Comparison of ENCODE assay signal across 9 cellular contexts in the genomic region with DNA sequence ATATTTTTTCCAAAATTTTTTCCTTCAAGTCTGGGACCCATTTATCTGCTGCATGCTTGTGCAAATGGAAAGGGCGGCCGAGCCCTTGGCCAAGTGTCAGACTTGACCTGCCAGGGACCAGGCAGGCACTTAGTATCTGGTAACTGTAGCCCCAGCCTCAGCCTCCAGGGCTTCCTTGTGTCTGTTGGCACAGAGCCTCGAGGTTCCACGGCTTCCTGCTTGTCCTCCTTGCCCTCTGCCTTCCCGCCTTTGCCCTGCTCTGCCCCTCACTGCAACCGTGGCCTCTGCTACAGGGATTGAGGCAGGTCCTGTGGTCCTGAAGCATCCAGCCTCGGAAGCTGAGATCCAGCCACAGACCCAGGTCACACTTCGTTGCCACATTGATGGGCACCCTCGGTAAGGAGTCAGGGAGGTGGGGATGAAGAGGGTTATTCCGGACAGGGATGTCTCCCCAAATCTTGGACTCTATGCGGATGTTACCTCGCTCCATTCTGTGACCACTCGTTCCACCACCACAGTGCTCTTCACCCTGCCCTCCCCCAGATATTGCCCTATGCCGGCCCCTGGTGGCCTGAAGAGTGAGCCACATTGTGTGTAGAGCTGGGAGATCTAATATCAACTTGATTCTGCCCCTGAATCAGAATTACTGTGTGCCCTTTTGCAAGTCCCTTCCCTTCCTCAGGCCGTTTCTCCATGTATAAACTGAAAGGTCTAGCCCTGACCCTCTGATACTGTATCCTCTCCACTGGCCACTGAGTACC. TPM values are rescaled to one million over a fixed set of nuclear protein-coding genes. Genes with fewer than 3 reads are reported as not detected.
DNase-seq lines count a peak whose midpoint lies in the region; ATAC-seq and TF ChIP-seq lines count a peak whose summit lies in the region.
"Had no signal": no experiment of that assay in that cellular context is flagged by ENCODE, and none has a peak within 500 bp of the region (broad histone marks: within the 10 kb centered on the region; RNA-seq: fewer than 3 reads in every experiment).

No MANE protein-coding gene starts in this region.

- no peaks in the 10 kb centered on the region for H3K36me3 Mint-ChIP-seq in activated naive CD8-positive, alpha-beta T cell treated with anti-CD3 and anti-CD28 coated beads for 36 hours
- H3K36me3 Mint-ChIP-seq in activated naive CD8-positive, alpha-beta T cell treated with anti-CD3 and anti-CD28 coated beads, Interleukin-2, amount 50 U/mL, for 24 hours (ENCODE audit: low read depth), result no peaks in the 10 kb centered on the region
- H3K36me3 Mint-ChIP-seq: activated naive CD4-positive, alpha-beta T cell treated with anti-CD3 and anti-CD28 coated beads, Interleukin-2, amount 50 U/mL, for 24 hours had no signal

- peaks cover 5% of the 10 kb centered on the region for H3K79me2 ChIP-seq in parathyroid adenoma

- no peak for ATAC-seq in activated naive CD8-positive, alpha-beta T cell treated with anti-CD3 and anti-CD28 coated beads, Interleukin-2, amount 50 U/mL, for 24 hours
- ATAC-seq in Panc1 (peak; percentile 91), GM21786 (IDR thresholded peaks at IDR 0.05; ENCODE audit: unreplicated experiment) (no peak)

- H3K9me3 ChIP-seq in Panc1 (ENCODE audit: control insufficient read depth, insufficient read depth, low read depth, low read length) (no peaks in the 10 kb centered on the region), parathyroid adenoma (ENCODE audit: control insufficient read depth, low read length) (no peaks in the 10 kb centered on the region)

- TF ChIP-seq POLR2A in erythroblast (IDR thresholded peaks at IDR 0.05; ENCODE audit: low read length), result no peak

- H3K4me1 ChIP-seq in Panc1 (ENCODE audit: control insufficient read depth, insufficient read depth, low read length) (peaks cover 33% of the 10 kb centered on the region), parathyroid adenoma (peaks cover 3% of the 10 kb centered on the region)

- no peak overlapping the region for H3K4me3 ChIP-seq in Panc1 (ENCODE audit: low read depth in 2 of 2, low read length in 2 of 2)
- H3K4me3 ChIP-seq in parathyroid adenoma (ENCODE audit: low read depth, low read length), result no peak overlapping the region

- peak; percentile 16 for DNase-seq in activated naive CD8-positive, alpha-beta T cell treated with anti-CD3 and anti-CD28 coated beads for 36 hours
- DNase-seq in activated naive CD8-positive, alpha-beta T cell treated with anti-CD3 and anti-CD28 coated beads, Interleukin-2, amount 50 U/mL, for 24 hours, result no peak
- no peak for DNase-seq in Panc1 (ENCODE audit: low read depth, low spot score)
- DNase-seq in erythroblast (lab: John Stamatoyannopoulos, UW), result peak; percentile 31 to 47
- no peak for DNase-seq in caudate nucleus (lab: John Stamatoyannopoulos, UW)
- DNase-seq in SW 1271 (lab: John Stamatoyannopoulos, UW), result no peak

- intact Hi-C loops in Panc1 (cut with micrococcal nuclease; ENCODE audit: unreplicated experiment), result loop anchor here (5.0 kb wide), 2 partner anchors 37 to 57 kb away; no protein-coding TSS in a partner anchor

- no peak overlapping the region for H3K27ac Mint-ChIP-seq in activated naive CD8-positive, alpha-beta T cell treated with anti-CD3 and anti-CD28 coated beads for 36 hours
- H3K27ac Mint-ChIP-seq in activated naive CD8-positive, alpha-beta T cell treated with anti-CD3 and anti-CD28 coated beads, Interleukin-2, amount 50 U/mL, for 24 hours, result no peak overlapping the region
- H3K27ac Mint-ChIP-seq: activated naive CD4-positive, alpha-beta T cell treated with anti-CD3 and anti-CD28 coated beads, Interleukin-2, amount 50 U/mL, for 24 hours had no signal

- CTCF ChIA-PET in Panc1 (lab: Charles Lee), result interaction anchor here (0.6 to 1.4 kb wide), 6 partner anchors 34 to 776 kb away, joined by 3 to 6 read pairs (median 4); no protein-coding TSS in a partner anchor

- H3K9ac ChIP-seq in parathyroid adenoma, result no peak overlapping the region

- in situ Hi-C loops in Panc1 (cut with HindIII; ENCODE audit: low pct_unique_long_range_greater_than_20kb, low sequenced_read_pairs), result no loop called here

- H3K4me1 Mint-ChIP-seq in activated naive CD8-positive, alpha-beta T cell treated with anti-CD3 and anti-CD28 coated beads for 36 hours, result no peaks in the 10 kb centered on the region
- no peaks in the 10 kb centered on the region for H3K4me1 Mint-ChIP-seq in activated naive CD8-positive, alpha-beta T cell treated with anti-CD3 and anti-CD28 coated beads, Interleukin-2, amount 50 U/mL, for 24 hours
- H3K4me1 Mint-ChIP-seq: activated naive CD4-positive, alpha-beta T cell treated with anti-CD3 and anti-CD28 coated beads, Interleukin-2, amount 50 U/mL, for 24 hours had no signal

- TF ChIP-seq CTCF in Panc1 (IDR thresholded peaks at IDR 0.05) (no peak; the same call in 1 of the 2 replicates), parathyroid adenoma (IDR thresholded peaks at IDR 0.05) (peak; percentile 73)

- H3K27ac ChIP-seq in Panc1 (ENCODE audit: low read length), result peak overlapping the region; percentile 44
- H3K27ac ChIP-seq in parathyroid adenoma, result no peak overlapping the region
- H3K27ac ChIP-seq in caudate nucleus (ENCODE audit: low read depth, low read length), result no peak overlapping the region

- no peak overlapping the region for H3K4me3 Mint-ChIP-seq in activated naive CD8-positive, alpha-beta T cell treated with anti-CD3 and anti-CD28 coated beads for 36 hours
- no peak overlapping the region for H3K4me3 Mint-ChIP-seq in activated naive CD8-positive, alpha-beta T cell treated with anti-CD3 and anti-CD28 coated beads, Interleukin-2, amount 50 U/mL, for 24 hours
- H3K4me3 Mint-ChIP-seq: activated naive CD4-positive, alpha-beta T cell treated with anti-CD3 and anti-CD28 coated beads, Interleukin-2, amount 50 U/mL, for 24 hours had no signal

- no peaks in the 10 kb centered on the region for H3K27me3 Mint-ChIP-seq in activated naive CD8-positive, alpha-beta T cell treated with anti-CD3 and anti-CD28 coated beads for 36 hours
- no peaks in the 10 kb centered on the region for H3K27me3 Mint-ChIP-seq in activated naive CD8-positive, alpha-beta T cell treated with anti-CD3 and anti-CD28 coated beads, Interleukin-2, amount 50 U/mL, for 24 hours
- H3K27me3 Mint-ChIP-seq: activated naive CD4-positive, alpha-beta T cell treated with anti-CD3 and anti-CD28 coated beads, Interleukin-2, amount 50 U/mL, for 24 hours had no signal

- H3K4me2 ChIP-seq in parathyroid adenoma (ENCODE audit: low read length), result no peak overlapping the region

- H2AFZ ChIP-seq in parathyroid adenoma, result no peak overlapping the region

- H3K36me3 ChIP-seq in Panc1 (ENCODE audit: control insufficient read depth, insufficient read depth, low read length) (no peaks in the 10 kb centered on the region), parathyroid adenoma (ENCODE audit: control insufficient read depth, insufficient read depth, low read length) (no peaks in the 10 kb centered on the region)

- no peaks in the 10 kb centered on the region for H3K9me3 Mint-ChIP-seq in activated naive CD8-positive, alpha-beta T cell treated with anti-CD3 and anti-CD28 coated beads for 36 hours
- H3K9me3 Mint-ChIP-seq in activated naive CD8-positive, alpha-beta T cell treated with anti-CD3 and anti-CD28 coated beads, Interleukin-2, amount 50 U/mL, for 24 hours, result no peaks in the 10 kb centered on the region
- H3K9me3 Mint-ChIP-seq: activated naive CD4-positive, alpha-beta T cell treated with anti-CD3 and anti-CD28 coated beads, Interleukin-2, amount 50 U/mL, for 24 hours had no signal

- no peaks in the 10 kb centered on the region for H3K27me3 ChIP-seq in Panc1 (ENCODE audit: control insufficient read depth, insufficient read depth, low read length)
- no peaks in the 10 kb centered on the region for H3K27me3 ChIP-seq in parathyroid adenoma (ENCODE audit: control insufficient read depth, insufficient read depth, low read length)

- POLR2A ChIA-PET in Panc1 (lab: Charles Lee), result interaction anchor here (0.5 kb wide), 2 partner anchors 29 to 132 kb away, joined by 3 to 4 read pairs; no protein-coding TSS in a partner anchor

- BruUV-seq in Panc1 (replicated peaks; lab: Mats Ljungman, UMichigan), result no TSS peak

RNA-seq across cellular contexts. Expression of a gene that starts 41.5 kb away (rescaled TPM):
- total RNA-seq in activated naive CD8-positive, alpha-beta T cell treated with anti-CD3 and anti-CD28 coated beads for 36 hours, result 10 to 100 TPM; 49.1 to 49.9 TPM
- 48.9 TPM for total RNA-seq in Panc1 (2021; ENCODE audit: unreplicated experiment)
- 60.8 TPM for polyA plus RNA-seq in Panc1 (2012; ENCODE audit: insufficient read length)

RNA-seq across cellular contexts. Expression of a gene that starts 52.4 kb away (rescaled TPM):
- 10 to 100 TPM; 31.3 to 31.5 TPM for total RNA-seq in activated naive CD8-positive, alpha-beta T cell treated with anti-CD3 and anti-CD28 coated beads for 36 hours
- 54.3 TPM for total RNA-seq in Panc1 (2021; ENCODE audit: unreplicated experiment)
- polyA plus RNA-seq in Panc1 (2012; ENCODE audit: insufficient read length), result 41.2 TPM

RNA-seq across cellular contexts. Expression of a gene that starts 53.5 kb away (rescaled TPM):
- 1 to 10 TPM; 3.3 to 3.9 TPM for total RNA-seq in activated naive CD8-positive, alpha-beta T cell treated with anti-CD3 and anti-CD28 coated beads for 36 hours
- total RNA-seq in Panc1 (2021; ENCODE audit: unreplicated experiment), result 240 TPM
- 281 TPM for polyA plus RNA-seq in Panc1 (2012; ENCODE audit: insufficient read length)

Comparison
In these comparisons a context has a peak if more than half of its experiments do, and no peak if none do; other contexts are left out.
1. DNase-seq: peak in activated naive CD8-positive, alpha-beta T cell treated with anti-CD3 and anti-CD28 coated beads for 36 hours (single experiment) and erythroblast (2 of 2); none in activated naive CD8-positive, alpha-beta T cell treated with anti-CD3 and anti-CD28 coated beads, Interleukin-2, amount 50 U/mL, for 24 hours (single experiment), Panc1 (single experiment), caudate nucleus (0 of 61) and SW 1271 (0 of 2).
2. RNA of a gene that starts 53.5 kb away (total RNA-seq): 240 TPM in Panc1 (single experiment); 3.3 to 3.9 TPM in activated naive CD8-positive, alpha-beta T cell treated with anti-CD3 and anti-CD28 coated beads for 36 hours; every median in the first group is over 10 times any median in the second.